Comparison of ENCODE assay signal across 8 cellular contexts in genomic region chr17:37488607-37489196, GRCh38. TPM values are rescaled to one million over a fixed set of nuclear protein-coding genes. Genes with fewer than 3 reads are reported as not detected.
DNase-seq lines count a peak whose midpoint lies in the region; ATAC-seq and TF ChIP-seq lines count a peak whose summit lies in the region.

No MANE protein-coding gene starts in this region.

- ATAC-seq in GM18498 (IDR thresholded peaks at IDR 0.05; ENCODE audit: unreplicated experiment) = peak; percentile 15
- no peak for ATAC-seq in GM21390 (IDR thresholded peaks at IDR 0.05; ENCODE audit: unreplicated experiment)

- peak overlapping the region; percentile 94 for H3K27ac ChIP-seq in 22Rv1

- DNase-seq in NCI-H128 (lab: John Stamatoyannopoulos, UW; ENCODE audit: unreplicated experiment) = peak; percentile 7
- DNase-seq in activated CD4-positive, CD25-positive, alpha-beta regulatory T cell treated with anti-CD3 and anti-CD28 coated beads, Interleukin-2, amount 50 U/mL, for 16 hours (ENCODE audit: low read depth, low spot score) = peak; percentile 17
- peak; percentile 58 for DNase-seq in cerebellum (ENCODE audit: low spot score)
- peak; percentile 99 for DNase-seq in kidney tubule cell (ENCODE audit: low spot score)
- DNase-seq in stimulated activated CD4-positive, alpha-beta T cell treated with anti-CD3 and anti-CD28 coated beads, Interleukin-1b, Interleukin-23, amount 100 ng/mL, for 24 hours (ENCODE audit: low read depth in 4 of 4, low spot score in 1 of 4) = peak; percentile 15 to 56 (median 34)

- no peak for TF ChIP-seq CTCF in 22Rv1 (IDR thresholded peaks at IDR 0.05)

RNA-seq across cellular contexts. Expression of gene DUSP14, which starts 1.0 kb away (rescaled TPM):
- total RNA-seq in cerebellum = 11.2 TPM

Comparison
In these comparisons a context has a peak if more than half of its experiments do, and no peak if none do; other contexts are left out.
1. DNase-seq: peak in every context shown above with its lines; median percentile 99 in kidney tubule cell; 58 in cerebellum; 34 in stimulated activated CD4-positive, alpha-beta T cell treated with anti-CD3 and anti-CD28 coated beads, Interleukin-1b, Interleukin-23, amount 100 ng/mL, for 24 hours; 17 in activated CD4-positive, CD25-positive, alpha-beta regulatory T cell treated with anti-CD3 and anti-CD28 coated beads, Interleukin-2, amount 50 U/mL, for 16 hours; 7 in NCI-H128.